In the genomic region with DNA sequence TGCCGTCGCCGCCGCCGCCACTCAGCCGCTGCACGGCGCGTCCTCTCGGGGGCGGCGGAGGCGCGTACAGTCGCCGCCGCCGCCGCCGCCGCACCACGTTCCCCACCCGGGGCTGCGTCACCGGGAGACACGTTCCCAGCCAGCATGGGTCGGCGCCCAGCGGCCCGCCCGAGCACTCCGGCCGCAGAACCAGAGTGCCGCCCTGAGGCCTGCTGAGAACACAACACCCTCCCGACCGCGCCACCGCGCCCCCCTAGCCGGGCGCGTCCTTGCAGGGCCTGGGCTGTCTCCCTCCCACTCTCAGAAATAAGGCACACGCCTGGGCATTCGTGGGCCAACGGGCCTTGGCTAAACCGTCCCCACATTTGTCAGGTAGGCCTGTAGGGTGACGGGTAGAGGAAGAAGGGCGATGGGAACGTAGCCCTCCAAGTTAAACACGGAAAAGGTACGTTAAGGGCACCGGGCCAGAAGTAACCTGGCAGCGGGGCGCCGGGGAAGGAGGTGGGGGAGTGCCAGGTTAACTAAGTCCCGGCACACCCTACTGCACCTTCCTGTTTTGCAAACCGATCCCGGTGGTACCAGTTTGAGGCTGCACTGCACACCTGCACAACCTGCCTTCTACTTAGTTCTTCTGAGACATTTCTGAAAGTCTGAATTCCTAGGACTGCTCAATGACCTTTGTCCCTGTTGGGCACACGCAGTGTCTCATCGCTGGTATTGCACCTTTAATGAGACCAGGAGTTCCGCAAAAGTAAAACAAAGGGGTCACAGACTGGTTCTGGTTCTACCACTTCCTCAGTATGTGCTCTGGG, we compare ENCODE assay signal across 8 cellular contexts. TPM values are rescaled to one million over a fixed set of nuclear protein-coding genes. Genes with fewer than 3 reads are reported as not detected.
DNase-seq lines count a peak whose midpoint lies in the region; TF ChIP-seq lines count a peak whose summit lies in the region.

A gene (minus strand): TSS at position 68 of the 812 bp plus-strand sequence. CDS start 520 bp downstream, outside the sequence.

- H3K27ac Mint-ChIP-seq in H9: peak within 1 kb of the TSS in 2 of 3 experiments; percentile 93 to 97; a peak in 5 of 7 replicates
- peak within 1 kb of the TSS; percentile 98 for H3K27ac Mint-ChIP-seq in neural progenitor cell

- H2BK5ac ChIP-seq in H9 (ENCODE audit: insufficient read length, low read length): no peak within 1 kb of the TSS

- H3T11ph ChIP-seq in H9 (ENCODE audit: low read length): no peak within 1 kb of the TSS

- peak within 1 kb of the TSS; percentile 93 for H3K4me3 Mint-ChIP-seq in H9
- peak within 1 kb of the TSS; percentile 97 for H3K4me3 Mint-ChIP-seq in neural progenitor cell

- peak within 1 kb of the TSS; percentile 65 to 77 for H3K4me3 ChIP-seq in foreskin fibroblast (ENCODE audit: low read depth in 1 of 2, low read length in 2 of 2)
- peak within 1 kb of the TSS; percentile 91 for H3K4me3 ChIP-seq in neural progenitor cell
- peak within 1 kb of the TSS; percentile 69 to 83 for H3K4me3 ChIP-seq in stomach smooth muscle (ENCODE audit: low read length in 2 of 2)

- H3K4me1 Mint-ChIP-seq in H9 (peaks cover 31 to 34% of the 10 kb centered on the region in 2 experiments), neural progenitor cell (peaks cover 26% of the 10 kb centered on the region)

- H3K9me3 ChIP-seq in H9 (ENCODE audit: control insufficient read depth, low read depth, low read length) (no peaks in the 10 kb centered on the region), neural progenitor cell (ENCODE audit: low read depth) (no peaks in the 10 kb centered on the region), stomach smooth muscle (ENCODE audit: control insufficient read depth in 2 of 2, low read length in 2 of 2) (no peaks in the 10 kb centered on the region)

- H3K4me1 ChIP-seq in H9 (ENCODE audit: insufficient read depth, low read length) (peaks cover 4% of the 10 kb centered on the region; the same call in 1 of the 2 replicates), neural progenitor cell (peaks cover 19% of the 10 kb centered on the region), stomach smooth muscle (ENCODE audit: control insufficient read depth, insufficient read depth, low read length) (peaks cover 13% of the 10 kb centered on the region)

- peak; percentile 87 for DNase-seq in GDM1 (lab: John Stamatoyannopoulos, UW)
- peak; percentile 89 for DNase-seq in H9
- peak; percentile 85 for DNase-seq in M059J (ENCODE audit: low read depth)
- DNase-seq in SHP77 treated with DMSO at 0.1 percent for 48 hours (lab: John Stamatoyannopoulos, UW): peak; percentile 78
- peak; percentile 87 for DNase-seq in activated gamma-delta T cell treated with Interleukin-2 at 50 U/mL for 16 hours
- peak; percentile 90 to 98 for DNase-seq in foreskin fibroblast
- peak; percentile 94 for DNase-seq in neural progenitor cell (ENCODE audit: low spot score)

- H3K4ac ChIP-seq in H9 (ENCODE audit: low read depth, low read length): no peak within 1 kb of the TSS; the same call in 1 of the 2 replicates

- H3K23me2 ChIP-seq in H9 (ENCODE audit: insufficient read length, low read depth, low read length, poor library complexity, severe bottlenecking): peaks cover 16% of the 10 kb centered on the region

- H3K27me3 Mint-ChIP-seq in H9 (ENCODE audit: low read depth) (no peaks in the 10 kb centered on the region; the same call in 1 of the 2 replicates), neural progenitor cell (ENCODE audit: insufficient read depth, low read depth) (peaks cover 9% of the 10 kb centered on the region)

- H3K79me1 ChIP-seq in H9 (ENCODE audit: insufficient read depth, low read depth, low read length, poor library complexity, severe bottlenecking): peaks cover 4% of the 10 kb centered on the region

- peak within 1 kb of the TSS; percentile 96 for H3K14ac ChIP-seq in H9 (ENCODE audit: insufficient read depth, low read length)

- peak within 1 kb of the TSS; percentile 90 for H3K18ac ChIP-seq in H9 (ENCODE audit: insufficient read length, low read depth, low read length)

- peak within 1 kb of the TSS; percentile 89 for H3K9ac ChIP-seq in H9 (ENCODE audit: extremely low read depth, insufficient read length, low read length)
- H3K9ac ChIP-seq in neural progenitor cell: peak within 1 kb of the TSS; percentile 90
- H3K9ac ChIP-seq in stomach smooth muscle (ENCODE audit: low read length in 2 of 2): peak within 1 kb of the TSS; percentile 77 to 87

- H2BK12ac ChIP-seq in H9 (ENCODE audit: insufficient read length, low read depth, low read length): no peak within 1 kb of the TSS

- peak within 1 kb of the TSS; percentile 17 for H4K91ac ChIP-seq in H9 (ENCODE audit: insufficient read length, low read depth, low read length)

- no peak within 1 kb of the TSS for H2AK5ac ChIP-seq in H9 (ENCODE audit: insufficient read length, low read length)

- H3K4me2 ChIP-seq in H9 (ENCODE audit: insufficient read depth, insufficient read length, low read length): peak within 1 kb of the TSS; percentile 90
- peak within 1 kb of the TSS; percentile 91 for H3K4me2 ChIP-seq in neural progenitor cell

- no peaks in the 10 kb centered on the region for H3K36me3 ChIP-seq in neural progenitor cell
- H3K36me3 ChIP-seq in stomach smooth muscle (ENCODE audit: control insufficient read depth in 2 of 2, insufficient read depth in 2 of 2, low read length in 2 of 2): no peaks in the 10 kb centered on the region

- H2BK120ac ChIP-seq in H9 (ENCODE audit: low read depth, low read length, poor library complexity, severe bottlenecking): no peak within 1 kb of the TSS

- peak within 1 kb of the TSS; percentile 11 for H2AFZ ChIP-seq in H9 (ENCODE audit: low read length)
- H2AFZ ChIP-seq in neural progenitor cell (replicated peaks): peak within 1 kb of the TSS; percentile 96

- WGBS in H9 (ENCODE audit: extremely low coverage, insufficient read length, low lambda C conversion rate): no CpG with 5 or more reads among the region's 61 CpGs

- TF ChIP-seq CTCF in H9 (conservative IDR thresholded peaks at IDR 0.05) (peak; percentile 87), foreskin fibroblast (IDR thresholded peaks at IDR 0.05; ENCODE audit: low read depth, low read length) (peak; percentile 87), neural progenitor cell (IDR thresholded peaks at IDR 0.05) (peak; percentile 77)

- H4K20me1 ChIP-seq in H9 (ENCODE audit: control insufficient read depth, insufficient read depth, insufficient read length) (no peaks in the 10 kb centered on the region), neural progenitor cell (ENCODE audit: low read depth) (peaks cover 37% of the 10 kb centered on the region)

- no peak within 1 kb of the TSS for H3K27ac ChIP-seq in H9 (ENCODE audit: insufficient read length, low read depth, low read length)
- H3K27ac ChIP-seq in neural progenitor cell: peak within 1 kb of the TSS; percentile 86
- peak within 1 kb of the TSS; percentile 79 for H3K27ac ChIP-seq in stomach smooth muscle (ENCODE audit: low read length)

- no peak within 1 kb of the TSS for H4K5ac ChIP-seq in H9 (ENCODE audit: insufficient read length, low read depth, low read length)

- peaks cover 6% of the 10 kb centered on the region for H3F3A ChIP-seq in neural progenitor cell (ENCODE audit: low read depth)

- H2BK15ac ChIP-seq in H9 (ENCODE audit: low read depth, low read length): no peak within 1 kb of the TSS; the same call in 1 of the 2 replicates

- H3K79me2 ChIP-seq in H9 (ENCODE audit: insufficient read depth, low read length) (peaks cover 26% of the 10 kb centered on the region; the same call in 1 of the 2 replicates), neural progenitor cell (ENCODE audit: low read depth) (peaks cover 46% of the 10 kb centered on the region)

- no peak within 1 kb of the TSS for H3K23ac ChIP-seq in H9 (ENCODE audit: insufficient read length, low read depth, low read length)

- H2BK20ac ChIP-seq in H9 (ENCODE audit: low read depth, low read length, poor library complexity, severe bottlenecking): no peak within 1 kb of the TSS

- peaks cover 10 to 14% of the 10 kb centered on the region in 2 experiments for H3K9me3 Mint-ChIP-seq in H9
- peaks cover 14% of the 10 kb centered on the region for H3K9me3 Mint-ChIP-seq in neural progenitor cell

- H4K8ac ChIP-seq in H9 (replicated peaks; ENCODE audit: insufficient read length, low read depth, low read length): no peak within 1 kb of the TSS

- H3K27me3 ChIP-seq in H9 (ENCODE audit: insufficient read depth, low read length): no peaks in the 10 kb centered on the region
- H3K27me3 ChIP-seq in neural progenitor cell: peaks cover 10% of the 10 kb centered on the region
- H3K27me3 ChIP-seq in stomach smooth muscle (ENCODE audit: control insufficient read depth in 1 of 2, insufficient read depth in 2 of 2, low read length in 2 of 2): no peaks in the 10 kb centered on the region

- H3K36me3 Mint-ChIP-seq in H9 (ENCODE audit: insufficient read depth in 1 of 3, low read depth in 3 of 3) (peaks cover 8 to 20% (median 16%) of the 10 kb centered on the region in 3 experiments), neural progenitor cell (peaks cover 10% of the 10 kb centered on the region)

- no peak within 1 kb of the TSS for H3K56ac ChIP-seq in H9 (ENCODE audit: insufficient read length, low read depth, low read length)

RNA-seq across cellular contexts. Expression of the gene that starts here (rescaled TPM):
- total RNA-seq in H9 (2021) (42.7 and 43.9 TPM in 2 replicates), neural progenitor cell (ENCODE audit: low replicate concordance) (114 and 122 TPM in 2 replicates)
- total RNA-seq in M059J (2014; rRNA removed; shearing (Covaris generic)): 58.2 and 75.4 TPM in 2 replicates
